Comparison of ENCODE assay signal across 11 cellular contexts in genomic region chr7:2175514-2175913, GRCh38. TPM values are rescaled to one million over a fixed set of nuclear protein-coding genes. Genes with fewer than 3 reads are reported as not detected.
A peak's percentile ranks its signal among the peaks of the same experiment; 100 is the strongest.
DNase-seq lines count a peak whose midpoint lies in the region; ATAC-seq, FAIRE-seq and TF ChIP-seq lines count a peak whose summit lies in the region.
"Had no signal": no experiment of that assay in that cellular context is flagged by ENCODE, and none has a peak within 500 bp of the region (broad histone marks: within the 10 kb centered on the region; RNA-seq: fewer than 3 reads in every experiment).

No MANE protein-coding gene starts in this region.

- no peaks in the 10 kb centered on the region for H3K9me3 Mint-ChIP-seq in activated CD4-positive, alpha-beta T cell treated with anti-CD3 and anti-CD28 coated beads, Interleukin-2, amount 10 ng/mL, durations not matched to agents 24 days and 14 days

- intact Hi-C loops in ascending aorta (cut with DNase I) = loop anchor here (5.0 kb wide), 1 partner anchor 57 kb away; the partner anchor contains the start of gene MAD1L1
- intact Hi-C loops in heart right ventricle (cut with DNase I) = no loop called here
- intact Hi-C loops in activated CD4-positive, alpha-beta T cell treated with anti-CD3 and anti-CD28 coated beads, Interleukin-2, amount 10 ng/mL, durations not matched to agents 24 days and 14 days (cut with micrococcal nuclease) = no loop called here

- peak; percentile 70 for FAIRE-seq in H54 (lab: Jason Lieb, UNC)
- FAIRE-seq: GM12892 had no signal

- no peaks in the 10 kb centered on the region for H3K27me3 Mint-ChIP-seq in activated CD4-positive, alpha-beta T cell treated with anti-CD3 and anti-CD28 coated beads, Interleukin-2, amount 10 ng/mL, durations not matched to agents 24 days and 14 days
- H3K27me3 Mint-ChIP-seq: activated naive CD8-positive, alpha-beta T cell had no signal

- peaks cover 3 to 26% of the 10 kb centered on the region in 2 donors for H3K4me1 ChIP-seq in ascending aorta
- peaks cover 8 to 48% (median 30%) of the 10 kb centered on the region in 9 donors for H3K4me1 ChIP-seq in heart right ventricle

- H3K9me3 ChIP-seq in ascending aorta (no peaks in the 10 kb centered on the region), heart right ventricle (no peaks in the 10 kb centered on the region)

- ATAC-seq in heart right ventricle (peak; percentile 75 to 92 (median 85)), HG02981 (IDR thresholded peaks at IDR 0.05; ENCODE audit: unreplicated experiment) (no peak)

- peak; percentile 99 for DNase-seq in H54 (ENCODE audit: insufficient read length, low spot score)
- DNase-seq in ascending aorta (ENCODE audit: low spot score in 2 of 2) = peak in 1 of 2 donors; percentile 74
- DNase-seq in heart right ventricle = peak in 1 of 2 donors; percentile 69
- DNase-seq in smooth muscle cell of the brain vasculature (ENCODE audit: low read depth, low spot score) = peak; percentile 79
- DNase-seq in activated naive CD4-positive, alpha-beta T cell treated with anti-CD3 and anti-CD28 coated beads, Interleukin-2, amount 50 U/mL, for 16 hours = no peak
- DNase-seq in activated CD4-positive, alpha-beta T cell treated with anti-CD3 and anti-CD28 coated beads, Interleukin-2, amount 10 ng/mL, durations not matched to agents 24 days and 14 days = no peak
- DNase-seq in SKM-1 treated with dmso at 0.1 percent for 144 hours (lab: John Stamatoyannopoulos, UW; ENCODE audit: unreplicated experiment) = no peak
- DNase-seq: NCI-H2029 had no signal

- H3K4me3 Mint-ChIP-seq in activated CD4-positive, alpha-beta T cell treated with anti-CD3 and anti-CD28 coated beads, Interleukin-2, amount 10 ng/mL, durations not matched to agents 24 days and 14 days = no peak overlapping the region
- H3K4me3 Mint-ChIP-seq: activated naive CD8-positive, alpha-beta T cell had no signal

- H3K27ac Mint-ChIP-seq in activated CD4-positive, alpha-beta T cell treated with anti-CD3 and anti-CD28 coated beads, Interleukin-2, amount 10 ng/mL, durations not matched to agents 24 days and 14 days = no peak overlapping the region
- H3K27ac Mint-ChIP-seq: activated naive CD8-positive, alpha-beta T cell had no signal

- no peak for TF ChIP-seq POLR2A in H54 (IDR thresholded peaks at IDR 0.05; ENCODE audit: low read depth, low read length)

- no peaks in the 10 kb centered on the region for H3K36me3 Mint-ChIP-seq in activated CD4-positive, alpha-beta T cell treated with anti-CD3 and anti-CD28 coated beads, Interleukin-2, amount 10 ng/mL, durations not matched to agents 24 days and 14 days (ENCODE audit: low read depth)

- no peak for TF ChIP-seq CTCF in ascending aorta (IDR thresholded peaks at IDR 0.05)
- no peak for TF ChIP-seq CTCF in heart right ventricle (IDR thresholded peaks at IDR 0.05)

- H3K27ac ChIP-seq in ascending aorta (peak overlapping the region; percentile 15 to 47), heart right ventricle (peak overlapping the region in 7 of 10 donors; percentile 23 to 64 (median 46))

- H3K27me3 ChIP-seq in ascending aorta (no peaks in the 10 kb centered on the region), heart right ventricle (no peaks in the 10 kb centered on the region)

- H3K4me1 Mint-ChIP-seq in activated CD4-positive, alpha-beta T cell treated with anti-CD3 and anti-CD28 coated beads, Interleukin-2, amount 10 ng/mL, durations not matched to agents 24 days and 14 days = peaks cover 4% of the 10 kb centered on the region

- no peaks in the 10 kb centered on the region for H3K36me3 ChIP-seq in ascending aorta
- H3K36me3 ChIP-seq in heart right ventricle = peaks cover 0 to 5% (median 0%) of the 10 kb centered on the region in 9 donors

- 15 to 19% methylated on average over 2 of the region's 2 CpGs for WGBS in heart right ventricle, 2 donors

- H3K4me3 ChIP-seq in ascending aorta = no peak overlapping the region
- H3K4me3 ChIP-seq in heart right ventricle = no peak overlapping the region

RNA-seq across cellular contexts. Expression of gene MAD1L1, which starts 57.2 kb away (rescaled TPM):
- total RNA-seq in ascending aorta (59.6 TPM), heart right ventricle (10 to 100 TPM; 13.8 to 22.4 (median 18.7) TPM)
- polyA plus RNA-seq in heart right ventricle = 10 to 100 TPM; 30.4 to 46.8 TPM
- 48.3 and 54.0 TPM in 2 replicates for total RNA-seq in activated CD4-positive, alpha-beta T cell treated with anti-CD3 and anti-CD28 coated beads, Interleukin-2, amount 10 ng/mL, durations not matched to agents 24 days and 14 days

Comparison
In these comparisons a context has a peak if more than half of its experiments do, and no peak if none do; other contexts are left out.
1. DNase-seq: peak in H54 (single experiment) and smooth muscle cell of the brain vasculature (single experiment); none in activated naive CD4-positive, alpha-beta T cell treated with anti-CD3 and anti-CD28 coated beads, Interleukin-2, amount 50 U/mL, for 16 hours (single experiment), activated CD4-positive, alpha-beta T cell treated with anti-CD3 and anti-CD28 coated beads, Interleukin-2, amount 10 ng/mL, durations not matched to agents 24 days and 14 days (single experiment) and SKM-1 treated with dmso at 0.1 percent for 144 hours (single experiment).